ENCODE assay signal across 19 cellular contexts in the genomic region with DNA sequence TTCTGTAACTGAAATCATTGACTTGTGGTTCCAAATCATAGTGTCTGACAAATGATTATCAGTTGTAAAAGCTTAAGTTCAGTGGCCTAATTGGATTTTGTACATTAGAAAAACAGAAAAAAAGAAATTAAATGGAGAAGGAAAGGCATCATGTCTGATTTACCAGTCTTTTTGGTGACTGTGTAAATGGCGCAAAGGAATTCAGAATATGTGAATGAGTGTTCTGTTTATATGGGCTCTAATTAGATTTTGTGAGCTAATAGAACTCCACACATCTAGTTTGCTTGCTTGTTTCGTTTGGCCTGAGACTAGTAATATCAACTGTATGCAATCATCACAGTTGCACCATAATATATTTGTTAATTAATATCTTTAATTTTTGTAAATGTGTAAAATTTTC.
DNase-seq lines count a peak whose midpoint lies in the region; ATAC-seq, FAIRE-seq and TF ChIP-seq lines count a peak whose summit lies in the region.
"Had no signal": no experiment of that assay in that cellular context is flagged by ENCODE, and none has a peak within 500 bp of the region (broad histone marks: within the 10 kb centered on the region; RNA-seq: fewer than 3 reads in every experiment).

No MANE protein-coding gene starts in this region.

- intact Hi-C loops in gastrocnemius medialis (cut with DNase I; ENCODE audit: low total_unique reads): no loop called here

- TF ChIP-seq EP300 in upper lobe of left lung (IDR thresholded peaks at IDR 0.05): no peak

- no peak overlapping the region for H3K4me3 ChIP-seq in muscle layer of colon (ENCODE audit: low read depth in 1 of 2, low read length in 2 of 2)
- H3K4me3 ChIP-seq in upper lobe of left lung: no peak overlapping the region
- no peak overlapping the region for H3K4me3 ChIP-seq in gastrocnemius medialis
- H3K4me3 ChIP-seq: BLaER1 treated with 17β-estradiol and CSF1 and Interleukin-3, amounts not matched to agents 10 nM and 100 nM; GM23338; K562 had no signal

- H3K9ac ChIP-seq in muscle layer of colon (ENCODE audit: low read length): no peak overlapping the region
- H3K9ac ChIP-seq: BLaER1 treated with 17β-estradiol and CSF1 and Interleukin-3, amounts not matched to agents 10 nM and 100 nM had no signal

- H3K4me1 ChIP-seq in muscle layer of colon (ENCODE audit: insufficient read depth, low read length) (peaks cover 67% of the 10 kb centered on the region), upper lobe of left lung (peaks cover 0 to 2% (median 0%) of the 10 kb centered on the region in 4 donors), gastrocnemius medialis (no peaks in the 10 kb centered on the region)

- no peak for ATAC-seq in GM21723 (IDR thresholded peaks at IDR 0.05; ENCODE audit: unreplicated experiment)
- no peak for ATAC-seq in upper lobe of left lung (ENCODE audit: low FRiP score in 2 of 2)
- ATAC-seq in gastrocnemius medialis: no peak
- no peak for ATAC-seq in GM21786 (IDR thresholded peaks at IDR 0.05; ENCODE audit: unreplicated experiment)
- ATAC-seq: CD8-positive, alpha-beta T cell; GM23338; K562 had no signal

- 89 to 94% methylated on average over 2 of the region's 2 CpGs for WGBS in upper lobe of left lung, 2 donors

- no peak for DNase-seq in D721Med (ENCODE audit: insufficient read length, low spot score)
- DNase-seq in M059J (ENCODE audit: low read depth): peak; percentile 42
- peak; percentile 50 for DNase-seq in astrocyte of the hippocampus (ENCODE audit: low read depth, low spot score)
- no peak for DNase-seq in upper lobe of left lung
- DNase-seq in gastrocnemius medialis: no peak
- DNase-seq: 8988T; CD8-positive, alpha-beta T cell; COR-L47; GF-D8; HCEC 1CT; HFFc6 had no signal

- H3K36me3 ChIP-seq in muscle layer of colon (ENCODE audit: insufficient read depth, low read length) (no peaks in the 10 kb centered on the region), upper lobe of left lung (no peaks in the 10 kb centered on the region), gastrocnemius medialis (no peaks in the 10 kb centered on the region)
- H3K36me3 ChIP-seq: BLaER1 treated with 17β-estradiol and CSF1 and Interleukin-3, amounts not matched to agents 10 nM and 100 nM had no signal

- H3K27me3 ChIP-seq in muscle layer of colon (ENCODE audit: control insufficient read depth in 1 of 2, insufficient read depth in 2 of 2, low read length in 2 of 2) (no peaks in the 10 kb centered on the region), upper lobe of left lung (no peaks in the 10 kb centered on the region), gastrocnemius medialis (no peaks in the 10 kb centered on the region)
- H3K27me3 ChIP-seq: BLaER1 treated with 17β-estradiol and CSF1 and Interleukin-3, amounts not matched to agents 10 nM and 100 nM had no signal

- in situ Hi-C loops in gastrocnemius medialis (cut with MboI; ENCODE audit: low sequenced_read_pairs in 4 of 4): loop anchor here in 3 of 4 donors (10.0 to 25.0 kb wide), 5 partner anchors 268 to 576 kb away; no protein-coding TSS in a partner anchor

- H3K27ac ChIP-seq in muscle layer of colon (ENCODE audit: low read depth, low read length) (peak overlapping the region; percentile 37), upper lobe of left lung (no peak overlapping the region), gastrocnemius medialis (no peak overlapping the region)
- H3K27ac ChIP-seq: BLaER1 treated with 17β-estradiol and CSF1 and Interleukin-3, amounts not matched to agents 10 nM and 100 nM; HL-60 had no signal

- TF ChIP-seq CTCF in D721Med (IDR thresholded peaks at IDR 0.05; ENCODE audit: insufficient read depth, missing control alignments): no peak
- TF ChIP-seq CTCF in upper lobe of left lung (IDR thresholded peaks at IDR 0.05): no peak
- no peak for TF ChIP-seq CTCF in gastrocnemius medialis (IDR thresholded peaks at IDR 0.05 in 4 of 5, conservative IDR thresholded peaks at IDR 0.05 in 1 of 5)

- TF ChIP-seq POLR2A in upper lobe of left lung (IDR thresholded peaks at IDR 0.05): no peak
- no peak for TF ChIP-seq POLR2A in gastrocnemius medialis (IDR thresholded peaks at IDR 0.05)

- H3K9me3 ChIP-seq in muscle layer of colon (ENCODE audit: low read length) (no peaks in the 10 kb centered on the region), upper lobe of left lung (no peaks in the 10 kb centered on the region), gastrocnemius medialis (no peaks in the 10 kb centered on the region)
- H3K9me3 ChIP-seq: BLaER1 treated with 17β-estradiol and CSF1 and Interleukin-3, amounts not matched to agents 10 nM and 100 nM had no signal

- peak; percentile 67 for FAIRE-seq in D721Med (lab: Jason Lieb, UNC)
- FAIRE-seq: H54, K562 had no signal

Comparison
In these comparisons a context has a peak if more than half of its experiments do, and no peak if none do; other contexts are left out.
1. DNase-seq: peak in M059J (single experiment) and astrocyte of the hippocampus (single experiment); none in D721Med (single experiment), upper lobe of left lung (0 of 2) and gastrocnemius medialis (0 of 2).